34 cellular contexts compared by ENCODE assay signal in the genomic region with DNA sequence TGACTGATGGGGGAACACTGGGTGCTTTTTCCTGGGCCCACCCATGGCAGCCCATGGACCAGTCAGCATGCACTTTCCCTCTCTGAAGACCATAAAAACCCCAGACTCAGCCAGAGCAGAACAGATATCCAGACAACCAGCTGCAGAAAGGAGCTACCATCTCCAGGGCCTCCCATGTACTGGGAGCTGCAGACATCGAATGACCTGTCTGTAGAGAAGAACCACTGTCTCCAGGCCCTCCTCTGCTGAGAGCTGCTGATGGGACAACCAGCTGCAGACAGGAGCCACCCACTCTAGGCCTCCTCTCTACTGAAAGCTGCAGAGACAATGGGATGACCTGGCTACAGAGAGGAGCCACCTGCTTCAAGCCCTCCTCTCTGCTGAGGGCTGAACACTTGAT.
"Had no signal": no experiment of that assay in that cellular context is flagged by ENCODE, and none has a peak within 500 bp of the region (broad histone marks: within the 10 kb centered on the region; RNA-seq: fewer than 3 reads in every experiment).

No MANE protein-coding gene starts in this region.

- H3K9me3 ChIP-seq: ascending aorta, gastrocnemius medialis had no signal

- H3K4me3 ChIP-seq: ascending aorta, breast epithelium, coronary artery, dorsolateral prefrontal cortex, esophagus muscularis mucosa, gastrocnemius medialis had no signal

- H3K36me3 ChIP-seq: breast epithelium, gastrocnemius medialis had no signal

- ATAC-seq: activated CD4-positive, alpha-beta T cell treated with anti-CD3 and anti-CD28 coated beads for 36 hours; activated CD8-positive, alpha-beta memory T cell treated with anti-CD3 and anti-CD28 coated beads, Interleukin-2, amount 10 ng/mL, durations not matched to agents 7 days and 5 days; activated CD8-positive, alpha-beta T cell treated with anti-CD3 and anti-CD28 coated beads, Interleukin-2, amount 10 ng/mL, durations not matched to agents 7 days and 5 days; activated naive CD8-positive, alpha-beta T cell treated with anti-CD3 and anti-CD28 coated beads, Interleukin-2, amount 50 U/mL, for 24 hours; foreskin keratinocyte; gastrocnemius medialis; T-helper 17 cell had no signal

- H3K27me3 ChIP-seq: ascending aorta, breast epithelium, dorsolateral prefrontal cortex, esophagus muscularis mucosa, foreskin keratinocyte, gastrocnemius medialis had no signal

- H3K4me1 Mint-ChIP-seq: activated CD4-positive, alpha-beta T cell treated with anti-CD3 and anti-CD28 coated beads for 36 hours; activated CD4-positive, alpha-beta T cell treated with anti-CD3 and anti-CD28 coated beads, Interleukin-2, amount 10 ng/mL, durations not matched to agents 24 days and 14 days; activated CD8-positive, alpha-beta memory T cell treated with anti-CD3 and anti-CD28 coated beads, Interleukin-2, amount 10 ng/mL, durations not matched to agents 7 days and 5 days; activated naive CD4-positive, alpha-beta T cell treated with anti-CD3 and anti-CD28 coated beads, Interleukin-2, amount 50 U/mL, for 24 hours; activated naive CD8-positive, alpha-beta T cell treated with anti-CD3 and anti-CD28 coated beads for 36 hours; activated naive CD8-positive, alpha-beta T cell treated with anti-CD3 and anti-CD28 coated beads, Interleukin-2, amount 50 U/mL, for 24 hours; brain; central memory CD8-positive, alpha-beta T cell; T-helper 17 cell had no signal

- H3K27me3 Mint-ChIP-seq: activated CD4-positive, alpha-beta memory T cell treated with anti-CD3 and anti-CD28 coated beads for 36 hours; activated CD4-positive, alpha-beta T cell treated with anti-CD3 and anti-CD28 coated beads for 36 hours; activated CD4-positive, alpha-beta T cell treated with anti-CD3 and anti-CD28 coated beads, Interleukin-2, amount 10 ng/mL, durations not matched to agents 24 days and 14 days; activated CD8-positive, alpha-beta memory T cell treated with anti-CD3 and anti-CD28 coated beads, Interleukin-2, amount 10 ng/mL, durations not matched to agents 7 days and 5 days; activated naive CD4-positive, alpha-beta T cell treated with anti-CD3 and anti-CD28 coated beads, Interleukin-2, amount 50 U/mL, for 24 hours; activated naive CD8-positive, alpha-beta T cell treated with anti-CD3 and anti-CD28 coated beads for 36 hours; activated naive CD8-positive, alpha-beta T cell treated with anti-CD3 and anti-CD28 coated beads, Interleukin-2, amount 50 U/mL, for 24 hours; brain; central memory CD8-positive, alpha-beta T cell; dendritic cell treated with granulocyte-macrophage colony-stimulating factor and Interleukin-4, amounts not matched to agents 40 ng/mL and 50 ng/mL, for 4 days; T-helper 17 cell had no signal

- H3K9me3 Mint-ChIP-seq: activated CD4-positive, alpha-beta memory T cell treated with anti-CD3 and anti-CD28 coated beads for 36 hours; activated T-helper 1 cell treated with anti-CD3 and anti-CD28 coated beads, Interleukin-12 subunit alpha, Interleukin-12 subunit beta, Interleukin-2, Interleukin-4 antibody, amounts not matched to agents 30 ng/mL and 10 ng/mL and 1 ng/mL, durations not matched to agents 14 hours and 24 hours and 36 hours; activated T-helper 2 cell treated with anti-CD3 and anti-CD28 coated beads, Interferon-gamma antibody, Interleukin-2, Interleukin-4, amounts not matched to agents 10 μg/mL and 5 μg/mL and 100 μg/mL, durations not matched to agents 14 hours and 24 hours and 36 hours had no signal

- DNase-seq: activated CD4-positive, alpha-beta memory T cell treated with anti-CD3 and anti-CD28 coated beads for 36 hours; activated CD4-positive, alpha-beta T cell treated with anti-CD3 and anti-CD28 coated beads for 36 hours; activated CD4-positive, alpha-beta T cell treated with anti-CD3 and anti-CD28 coated beads, Interleukin-2, amount 10 ng/mL, durations not matched to agents 24 days and 14 days; activated CD4-positive, CD25-positive, alpha-beta regulatory T cell; activated CD4-positive, CD25-positive, alpha-beta regulatory T cell treated with anti-CD3 and anti-CD28 coated beads, Interleukin-2, amount 50 U/mL, for 72 hours; activated CD8-positive, alpha-beta memory T cell treated with anti-CD3 and anti-CD28 coated beads, Interleukin-2, amount 10 ng/mL, durations not matched to agents 7 days and 5 days; activated CD8-positive, alpha-beta memory T cell treated with anti-CD3 and anti-CD28 coated beads, Interleukin-2, amount 50 U/mL, for 4 hours; activated CD8-positive, alpha-beta T cell treated with anti-CD3 and anti-CD28 coated beads, Interleukin-2, amount 10 ng/mL, durations not matched to agents 7 days and 5 days; activated effector memory CD4-positive, alpha-beta T cell treated with anti-CD3 and anti-CD28 coated beads, Interleukin-2, amount 50 U/mL, for 16 hours; activated naive CD4-positive, alpha-beta T cell treated with anti-CD3 and anti-CD28 coated beads for 36 hours; activated naive CD8-positive, alpha-beta T cell treated with anti-CD3 and anti-CD28 coated beads for 36 hours; activated naive CD8-positive, alpha-beta T cell treated with anti-CD3 and anti-CD28 coated beads, Interleukin-2, amount 50 U/mL, for 24 hours; activated T-cell treated with anti-CD3 and anti-CD28 coated beads, Interleukin-2, amount 50 U/mL, for 1 hour; activated T-cell treated with anti-CD3 and anti-CD28 coated beads, Interleukin-2, amount 50 U/mL, for 48 hours; dorsolateral prefrontal cortex; effector memory CD4-positive, alpha-beta T cell; erythroblast; foreskin keratinocyte; gastrocnemius medialis; glutamatergic neuron; T-helper 1 cell; T-helper 17 cell; T1000 had no signal

- H3K4me3 Mint-ChIP-seq: activated CD4-positive, alpha-beta memory T cell treated with anti-CD3 and anti-CD28 coated beads for 36 hours; activated CD4-positive, alpha-beta T cell treated with anti-CD3 and anti-CD28 coated beads for 36 hours; activated CD4-positive, alpha-beta T cell treated with anti-CD3 and anti-CD28 coated beads, Interleukin-2, amount 10 ng/mL, durations not matched to agents 24 days and 14 days; activated CD8-positive, alpha-beta memory T cell treated with anti-CD3 and anti-CD28 coated beads, Interleukin-2, amount 10 ng/mL, durations not matched to agents 7 days and 5 days; activated CD8-positive, alpha-beta T cell treated with anti-CD3 and anti-CD28 coated beads, Interleukin-2, amount 10 ng/mL, durations not matched to agents 7 days and 5 days; activated naive CD4-positive, alpha-beta T cell treated with anti-CD3 and anti-CD28 coated beads for 36 hours; activated naive CD4-positive, alpha-beta T cell treated with anti-CD3 and anti-CD28 coated beads, Interleukin-2, amount 50 U/mL, for 24 hours; activated naive CD8-positive, alpha-beta T cell treated with anti-CD3 and anti-CD28 coated beads for 36 hours; activated naive CD8-positive, alpha-beta T cell treated with anti-CD3 and anti-CD28 coated beads, Interleukin-2, amount 50 U/mL, for 24 hours; activated T-helper 1 cell treated with anti-CD3 and anti-CD28 coated beads, Interleukin-12 subunit alpha, Interleukin-12 subunit beta, Interleukin-2, Interleukin-4 antibody, amounts not matched to agents 30 ng/mL and 10 ng/mL and 1 ng/mL, durations not matched to agents 14 hours and 24 hours and 36 hours; brain; central memory CD8-positive, alpha-beta T cell; dendritic cell treated with granulocyte-macrophage colony-stimulating factor and Interleukin-4, amounts not matched to agents 40 ng/mL and 50 ng/mL, for 4 days; T-helper 17 cell; T-helper 2 cell treated with Interferon-gamma antibody and Interleukin-4, amounts not matched to agents 5 μg/mL and 100 μg/mL, for 36 hours had no signal

- H3K27ac ChIP-seq: breast epithelium, coronary artery, dorsolateral prefrontal cortex, esophagus muscularis mucosa, foreskin keratinocyte, gastrocnemius medialis had no signal

- H3K4me1 ChIP-seq: ascending aorta, breast epithelium, gastrocnemius medialis had no signal

- H3K27ac Mint-ChIP-seq: activated CD4-positive, alpha-beta memory T cell treated with anti-CD3 and anti-CD28 coated beads for 36 hours; activated CD4-positive, alpha-beta T cell treated with anti-CD3 and anti-CD28 coated beads for 36 hours; activated CD4-positive, alpha-beta T cell treated with anti-CD3 and anti-CD28 coated beads, Interleukin-2, amount 10 ng/mL, durations not matched to agents 24 days and 14 days; activated CD8-positive, alpha-beta memory T cell treated with anti-CD3 and anti-CD28 coated beads, Interleukin-2, amount 10 ng/mL, durations not matched to agents 7 days and 5 days; activated CD8-positive, alpha-beta T cell treated with anti-CD3 and anti-CD28 coated beads, Interleukin-2, amount 10 ng/mL, durations not matched to agents 7 days and 5 days; activated naive CD4-positive, alpha-beta T cell treated with anti-CD3 and anti-CD28 coated beads for 36 hours; activated naive CD4-positive, alpha-beta T cell treated with anti-CD3 and anti-CD28 coated beads, Interleukin-2, amount 50 U/mL, for 24 hours; activated naive CD8-positive, alpha-beta T cell treated with anti-CD3 and anti-CD28 coated beads for 36 hours; activated naive CD8-positive, alpha-beta T cell treated with anti-CD3 and anti-CD28 coated beads, Interleukin-2, amount 50 U/mL, for 24 hours; activated T-helper 1 cell treated with anti-CD3 and anti-CD28 coated beads, Interleukin-12 subunit alpha, Interleukin-12 subunit beta, Interleukin-2, Interleukin-4 antibody, amounts not matched to agents 30 ng/mL and 10 ng/mL and 1 ng/mL, durations not matched to agents 14 hours and 24 hours and 36 hours; activated T-helper 2 cell treated with anti-CD3 and anti-CD28 coated beads, Interferon-gamma antibody, Interleukin-2, Interleukin-4, amounts not matched to agents 10 μg/mL and 5 μg/mL and 100 μg/mL, durations not matched to agents 14 hours and 24 hours and 36 hours; brain; dendritic cell treated with granulocyte-macrophage colony-stimulating factor and Interleukin-4, amounts not matched to agents 40 ng/mL and 50 ng/mL, for 4 days; T-helper 17 cell; T-helper 2 cell treated with Interferon-gamma antibody and Interleukin-4, amounts not matched to agents 5 μg/mL and 100 μg/mL, for 36 hours had no signal

- H3K36me3 Mint-ChIP-seq: activated CD4-positive, alpha-beta memory T cell treated with anti-CD3 and anti-CD28 coated beads for 36 hours; activated CD8-positive, alpha-beta memory T cell treated with anti-CD3 and anti-CD28 coated beads, Interleukin-2, amount 10 ng/mL, durations not matched to agents 7 days and 5 days; activated naive CD4-positive, alpha-beta T cell treated with anti-CD3 and anti-CD28 coated beads, Interleukin-2, amount 50 U/mL, for 24 hours; activated naive CD8-positive, alpha-beta T cell treated with anti-CD3 and anti-CD28 coated beads for 36 hours had no signal
